Comparison of ENCODE assay signal across 31 cellular contexts in the genomic region with DNA sequence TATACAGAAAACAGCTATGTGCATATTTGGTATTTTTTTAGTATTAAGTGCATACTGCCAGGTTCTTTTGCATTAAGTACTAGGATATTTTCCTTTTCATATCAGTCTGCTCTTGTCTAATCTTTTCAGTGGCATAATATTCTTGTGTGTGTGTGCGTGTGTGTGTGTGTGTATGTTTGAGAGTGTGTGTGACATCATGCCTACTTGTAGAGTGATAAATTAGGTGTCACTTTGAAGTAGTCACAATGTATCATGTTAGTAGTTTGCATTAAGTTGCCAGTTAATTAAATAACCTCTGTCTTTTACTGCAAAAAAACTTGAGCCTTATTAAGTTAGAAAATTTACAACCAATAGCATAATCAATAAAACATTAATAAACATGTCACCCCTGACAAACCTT.
"Had no signal": no experiment of that assay in that cellular context is flagged by ENCODE, and none has a peak within 500 bp of the region (broad histone marks: within the 10 kb centered on the region; RNA-seq: fewer than 3 reads in every experiment).

No MANE protein-coding gene starts in this region.

- H3K36me3 ChIP-seq: ascending aorta, cardiac muscle cell had no signal

- H3K27me3 ChIP-seq: ascending aorta, cardiac muscle cell had no signal

- H3K4me1 ChIP-seq: ascending aorta had no signal

- FAIRE-seq: bronchial epithelial cell, TTC549 had no signal

- H3K9me3 ChIP-seq: ascending aorta had no signal

- H3K4me3 ChIP-seq: ascending aorta, cardiac muscle cell had no signal

- H3K27ac ChIP-seq: ascending aorta, cardiac muscle cell, VCaP had no signal

- ATAC-seq: activated CD8-positive, alpha-beta memory T cell treated with anti-CD3 and anti-CD28 coated beads, Interleukin-2, amount 10 ng/mL, durations not matched to agents 7 days and 5 days; activated CD8-positive, alpha-beta T cell treated with anti-CD3 and anti-CD28 coated beads, Interleukin-2, amount 10 ng/mL, durations not matched to agents 7 days and 5 days; activated naive CD8-positive, alpha-beta T cell treated with anti-CD3 and anti-CD28 coated beads, Interleukin-2, amount 50 U/mL, for 24 hours had no signal

- DNase-seq: activated B cell treated with CpG ODN at 0.5 μM for 24 hours; activated CD4-positive, alpha-beta memory T cell treated with anti-CD3 and anti-CD28 coated beads, Interleukin-2, amount 10 ng/mL, durations not matched to agents 7 days and 5 days; activated CD4-positive, alpha-beta T cell treated with anti-CD3 and anti-CD28 coated beads for 4 hours; activated CD4-positive, alpha-beta T cell treated with anti-CD3 and anti-CD28 coated beads, Interleukin-2, amount 10 ng/mL, durations not matched to agents 24 days and 14 days; activated CD4-positive, alpha-beta T cell treated with anti-CD3 and anti-CD28 coated beads, Interleukin-2, amount 50 U/mL, for 1 hour; activated CD4-positive, alpha-beta T cell treated with anti-CD3 and anti-CD28 coated beads, Interleukin-2, amount 50 U/mL, for 48 hours; activated CD4-positive, CD25-positive, alpha-beta regulatory T cell treated with anti-CD3 and anti-CD28 coated beads, Interleukin-2, amount 50 U/mL, for 72 hours; activated CD8-positive, alpha-beta memory T cell treated with anti-CD3 and anti-CD28 coated beads for 24 hours; activated CD8-positive, alpha-beta memory T cell treated with anti-CD3 and anti-CD28 coated beads, Interleukin-2, amount 10 ng/mL, durations not matched to agents 7 days and 5 days; activated CD8-positive, alpha-beta memory T cell treated with anti-CD3 and anti-CD28 coated beads, Interleukin-2, amount 50 U/mL, for 48 hours; activated CD8-positive, alpha-beta T cell treated with anti-CD3 and anti-CD28 coated beads, Interleukin-2, amount 10 ng/mL, durations not matched to agents 7 days and 5 days; activated effector memory CD4-positive, alpha-beta T cell treated with Interleukin-2 at 50 U/mL for 16 hours; activated gamma-delta T cell; activated naive CD4-positive, alpha-beta T cell treated with anti-CD3 and anti-CD28 coated beads, Interleukin-2, amount 10 ng/mL, durations not matched to agents 7 days and 5 days; activated naive CD4-positive, alpha-beta T cell treated with Interleukin-2 at 50 U/mL for 16 hours; activated naive CD8-positive, alpha-beta T cell treated with anti-CD3 and anti-CD28 coated beads, Interleukin-2, amount 10 ng/mL, durations not matched to agents 7 days and 5 days; activated naive CD8-positive, alpha-beta T cell treated with anti-CD3 and anti-CD28 coated beads, Interleukin-2, amount 50 U/mL, for 24 hours; activated T-cell treated with anti-CD3 and anti-CD28 coated beads, Interleukin-2, amount 50 U/mL, for 24 hours; activated T-cell treated with anti-CD3 and anti-CD28 coated beads, Interleukin-2, amount 50 U/mL, for 48 hours; amygdala; anterior cingulate cortex; caudate nucleus; cerebellar nuclear complex; T-helper 1 cell; T-helper 2 cell; T-helper 9 cell had no signal
